Comparison of ENCODE assay signal across 26 cellular contexts in genomic region chr2:9599430-9599829, GRCh38.
"Had no signal": no experiment of that assay in that cellular context is flagged by ENCODE, and none has a peak within 500 bp of the region (broad histone marks: within the 10 kb centered on the region; RNA-seq: fewer than 3 reads in every experiment).

No MANE protein-coding gene starts in this region.

- H3K9me3 ChIP-seq: ovary, testis had no signal

- H3K27me3 Mint-ChIP-seq: central memory CD8-positive, alpha-beta T cell; dendritic cell treated with granulocyte-macrophage colony-stimulating factor and Interleukin-4, amounts not matched to agents 40 ng/mL and 50 ng/mL, for 4 days; progenitor cell of endocrine pancreas; T-helper 17 cell had no signal

- H3K36me3 ChIP-seq: breast epithelium, ovary had no signal

- H3K27ac ChIP-seq: breast epithelium, gastrocnemius medialis, hepatocyte, ovary, sigmoid colon, testis, transverse colon, WERI-Rb-1 had no signal

- ATAC-seq: activated CD4-positive, CD25-positive, alpha-beta regulatory T cell treated with anti-CD3 and anti-CD28 coated beads, Interleukin-2, amount 50 U/mL, for 24 hours; gastrocnemius medialis; left colon; SK-N-SH treated with all-trans-retinoic acid at 6 μM for 48 hours; T-helper 17 cell had no signal

- H3K4me3 Mint-ChIP-seq: activated naive CD4-positive, alpha-beta T cell treated with anti-CD3 and anti-CD28 coated beads for 36 hours; central memory CD8-positive, alpha-beta T cell; dendritic cell treated with granulocyte-macrophage colony-stimulating factor and Interleukin-4, amounts not matched to agents 40 ng/mL and 50 ng/mL, for 4 days; T-helper 17 cell had no signal

- H3K4me3 ChIP-seq: breast epithelium, gastrocnemius medialis, hepatocyte, ovary, sigmoid colon, testis, transverse colon had no signal

- H3K27me3 ChIP-seq: breast epithelium, gastrocnemius medialis, hepatocyte, ovary, sigmoid colon, testis, transverse colon had no signal

- DNase-seq: activated CD8-positive, alpha-beta memory T cell treated with anti-CD3 and anti-CD28 coated beads, Interleukin-2, amount 50 U/mL, for 48 hours; activated effector memory CD4-positive, alpha-beta T cell treated with anti-CD3 and anti-CD28 coated beads, Interleukin-2, amount 50 U/mL, for 16 hours; activated naive CD4-positive, alpha-beta T cell treated with anti-CD3 and anti-CD28 coated beads for 36 hours; erythroblast; gastrocnemius medialis; glutamatergic neuron; left colon; mammary epithelial cell; ovary; retina; sigmoid colon; small intestine; stimulated activated CD4-positive, alpha-beta T cell treated with anti-CD3 and anti-CD28 coated beads, Interleukin-4, amount 100 ng/mL, for 24 hours; stimulated activated naive CD4-positive, alpha-beta T cell; T-helper 17 cell; T1000; testis; transverse colon; WERI-Rb-1 had no signal

- H3K4me2 ChIP-seq: hepatocyte had no signal

- H3K27ac Mint-ChIP-seq: activated naive CD4-positive, alpha-beta T cell treated with anti-CD3 and anti-CD28 coated beads for 36 hours; dendritic cell treated with granulocyte-macrophage colony-stimulating factor and Interleukin-4, amounts not matched to agents 40 ng/mL and 50 ng/mL, for 4 days; progenitor cell of endocrine pancreas; T-helper 17 cell had no signal

- H2AFZ ChIP-seq: hepatocyte had no signal
